In the genomic region with DNA sequence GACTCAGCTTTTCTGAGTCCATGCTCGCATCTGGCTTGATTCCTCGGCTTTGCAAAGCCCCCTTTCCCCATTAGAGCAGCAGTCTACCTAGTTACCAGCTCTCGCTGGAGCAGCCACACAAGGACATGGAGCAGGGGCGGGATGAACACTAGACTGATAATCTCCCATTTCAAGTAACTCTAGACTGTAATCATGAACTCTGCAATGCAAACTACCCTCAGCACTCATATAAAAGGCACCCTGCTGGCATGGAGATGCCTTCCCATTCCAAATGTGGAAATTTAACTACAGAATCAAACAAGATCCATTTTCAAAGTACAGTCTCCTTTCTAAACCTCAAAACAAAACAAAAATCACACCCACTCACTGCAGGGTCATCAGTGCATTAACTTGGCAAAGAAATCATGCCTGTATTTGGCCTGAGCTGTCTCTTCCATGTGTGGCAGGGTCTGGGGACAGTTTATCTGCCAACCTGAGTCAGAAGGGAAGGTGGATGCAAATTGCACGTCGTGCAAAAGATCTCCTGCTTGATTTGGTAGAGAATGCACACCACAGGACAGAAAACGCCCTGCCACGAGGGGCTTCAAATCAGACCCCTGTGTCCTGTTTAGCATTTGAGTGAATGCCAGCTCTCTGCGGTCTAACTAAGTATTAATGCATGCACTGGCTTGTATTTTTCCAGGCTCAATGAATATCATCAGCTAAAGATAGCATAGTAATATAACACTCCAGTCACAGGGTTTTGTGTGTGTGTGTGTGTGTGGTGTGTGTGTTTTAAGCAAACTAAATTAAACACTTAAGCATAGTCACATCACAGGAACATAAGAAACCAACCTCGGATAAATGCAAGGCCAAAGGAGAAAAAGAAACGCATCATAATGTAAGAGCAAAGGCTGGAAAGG, we compare ENCODE assay signal across 1 cellular context.
TF ChIP-seq lines count a peak whose summit lies in the region.

No MANE protein-coding gene starts in this region.

TF ChIP-seq in H1, 55 proteins besides CTCF, POLR2A, EP300 and RAD21 (continued from another document):
- TF ChIP-seq CHD2 (IDR thresholded peaks at IDR 0.05; ENCODE audit: low read length) (no peak), KDM4A (IDR thresholded peaks at IDR 0.05; ENCODE audit: low read depth, low read length, severe bottlenecking) (no peak), NANOG (IDR thresholded peaks at IDR 0.05; ENCODE audit: insufficient read depth, low read depth, low read length, poor library complexity, severe bottlenecking) (no peak), ZNF274 (IDR thresholded peaks at IDR 0.05; ENCODE audit: borderline replicate concordance, extremely low read depth, low read length) (no peak), TAF1 (IDR thresholded peaks at IDR 0.05; ENCODE audit: low read depth, low read length) (no peak), RNF2 (IDR thresholded peaks at IDR 0.05; ENCODE audit: borderline replicate concordance, low read depth, low read length, missing control alignments, poor library complexity, severe bottlenecking) (no peak), ASH2L (IDR thresholded peaks at IDR 0.05; ENCODE audit: low read length) (no peak), HDAC2 (IDR thresholded peaks at IDR 0.05; ENCODE audit: borderline replicate concordance in 1 of 2, low read depth in 2 of 2, low read length in 2 of 2) (no peak), RBBP5 (IDR thresholded peaks at IDR 0.05; ENCODE audit: borderline replicate concordance, low read depth, low read length) (no peak)
